In the genomic region with DNA sequence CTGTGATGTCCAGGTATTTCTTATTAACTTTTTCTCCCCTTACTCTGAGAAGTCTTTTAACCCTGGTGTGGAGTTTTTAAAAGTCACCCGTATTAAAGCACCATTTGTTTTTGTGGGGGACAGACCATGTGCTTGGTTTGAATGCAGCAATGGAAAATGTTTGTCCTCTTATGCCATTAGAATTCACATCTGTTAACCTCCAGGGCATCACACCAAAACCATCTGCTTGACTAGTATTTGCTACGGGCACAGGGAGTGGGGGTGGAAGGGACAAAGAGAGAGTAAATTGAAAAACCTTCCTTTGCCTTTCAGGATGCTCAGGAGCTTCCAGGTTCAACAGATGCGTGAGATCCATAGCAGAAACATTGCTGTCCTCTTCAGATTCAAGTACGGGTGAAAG, we compare ENCODE assay signal across 19 cellular contexts.
"Had no signal": no experiment of that assay in that cellular context is flagged by ENCODE, and none has a peak within 500 bp of the region (broad histone marks: within the 10 kb centered on the region; RNA-seq: fewer than 3 reads in every experiment).

No MANE protein-coding gene starts in this region.

- H3K9ac ChIP-seq: parathyroid adenoma had no signal

- DNase-seq: activated CD4-positive, alpha-beta T cell treated with anti-CD3 and anti-CD28 coated beads for 48 hours; activated CD8-positive, alpha-beta T cell treated with anti-CD3 and anti-CD28 coated beads for 36 hours; activated gamma-delta T cell treated with Interleukin-2 at 50 U/mL for 16 hours; aorta; caudate nucleus; effector memory CD4-positive, alpha-beta T cell; heart left ventricle; naive B cell; nucleus accumbens; right cardiac atrium; stimulated activated CD4-positive, alpha-beta T cell treated with anti-CD3 and anti-CD28 coated beads, Interleukin-12 subunit alpha, Interleukin-12 subunit beta, amount 100 ng/mL, for 4 hours; stimulated activated CD4-positive, alpha-beta T cell treated with anti-CD3 and anti-CD28 coated beads, Interleukin-4, amount 100 ng/mL, for 4 hours; stimulated activated naive CD8-positive, alpha-beta T cell treated with anti-CD3 and anti-CD28 coated beads, Interleukin-15, Interleukin-2, amounts not matched to agents 100 U/mL and 50 U/mL, for 24 hours; T-helper 2 cell; upper lobe of left lung had no signal

- ATAC-seq: activated CD8-positive, alpha-beta T cell treated with anti-CD3 and anti-CD28 coated beads for 36 hours; activated naive CD4-positive, alpha-beta T cell treated with anti-CD3 and anti-CD28 coated beads, Interleukin-2, amount 50 U/mL, for 72 hours; gastroesophageal sphincter; heart left ventricle; right cardiac atrium; stimulated activated naive CD8-positive, alpha-beta T cell treated with anti-CD3 and anti-CD28 coated beads, Interleukin-15, Interleukin-2, amounts not matched to agents 100 U/mL and 50 U/mL, for 24 hours had no signal

- H2AFZ ChIP-seq: parathyroid adenoma had no signal

- H3K9me3 ChIP-seq: gastroesophageal sphincter, heart left ventricle, upper lobe of left lung had no signal

- H3K36me3 ChIP-seq: brain microvascular endothelial cell, gastroesophageal sphincter, heart left ventricle, upper lobe of left lung had no signal

- H3K4me1 ChIP-seq: gastroesophageal sphincter, heart left ventricle, parathyroid adenoma, upper lobe of left lung had no signal

- H3K27ac ChIP-seq: gastroesophageal sphincter, heart left ventricle, parathyroid adenoma, upper lobe of left lung had no signal

- H3K27me3 ChIP-seq: brain microvascular endothelial cell, upper lobe of left lung had no signal

- H3K4me3 ChIP-seq: gastroesophageal sphincter, heart left ventricle, upper lobe of left lung had no signal

- H3K79me2 ChIP-seq: parathyroid adenoma had no signal
